Comparison of ENCODE assay signal across 14 cellular contexts in genomic region chr19:50332014-50332263, GRCh38. TPM values are rescaled to one million over a fixed set of nuclear protein-coding genes. Genes with fewer than 3 reads are reported as not detected.
A peak's percentile ranks its signal among the peaks of the same experiment; 100 is the strongest.
DNase-seq lines count a peak whose midpoint lies in the region; ATAC-seq and TF ChIP-seq lines count a peak whose summit lies in the region.
"Had no signal": no experiment of that assay in that cellular context is flagged by ENCODE, and none has a peak within 500 bp of the region (broad histone marks: within the 10 kb centered on the region; RNA-seq: fewer than 3 reads in every experiment).

No MANE protein-coding gene starts in this region.

- intact Hi-C loops in OCI-LY7 (cut with micrococcal nuclease; ENCODE audit: unreplicated experiment) (no loop called here), uterus (cut with DNase I; ENCODE audit: low total_unique reads) (no loop called here)

- no CpG with 5 or more reads among the region's 3 CpGs for WGBS in iPS DF 6.9 (ENCODE audit: insufficient coverage, insufficient read length)
- 19% methylated on average over 3 of the region's 3 CpGs for WGBS in smooth muscle cell (ENCODE audit: low lambda C conversion rate)

- TF ChIP-seq POLR2A in uterus (IDR thresholded peaks at IDR 0.05): no peak

- CTCF ChIA-PET in activated CD8-positive, alpha-beta memory T cell treated with anti-CD3 and anti-CD28 coated beads, Interleukin-2, amount 10 ng/mL, durations not matched to agents 7 days and 5 days (lab: Charles Lee): interaction anchor here (3.2 kb wide), 1 partner anchor 26 kb away, joined by 17 read pairs; no protein-coding TSS in a partner anchor
- CTCF ChIA-PET in OCI-LY7 (lab: Charles Lee; ENCODE audit: unreplicated experiment): no interaction called here

- peak overlapping the region; percentile 79 for H3K27ac ChIP-seq in OCI-LY7 (ENCODE audit: low read depth, low read length, poor library complexity, severe bottlenecking)
- no peak overlapping the region for H3K27ac ChIP-seq in iPS DF 6.9 (ENCODE audit: low read length)
- no peak overlapping the region for H3K27ac ChIP-seq in smooth muscle cell (ENCODE audit: low read depth)
- H3K27ac ChIP-seq in uterus: no peak overlapping the region

- H3K4me3 Mint-ChIP-seq in activated CD8-positive, alpha-beta memory T cell treated with anti-CD3 and anti-CD28 coated beads, Interleukin-2, amount 10 ng/mL, durations not matched to agents 7 days and 5 days: peak overlapping the region; percentile 81

- no peaks in the 10 kb centered on the region for H3K9me3 ChIP-seq in OCI-LY7 (ENCODE audit: low read length)
- H3K9me3 ChIP-seq in iPS DF 6.9 (ENCODE audit: control insufficient read depth, insufficient read depth, low read length): peaks cover 1% of the 10 kb centered on the region; the same call in 1 of the 2 replicates
- H3K9me3 ChIP-seq in smooth muscle cell (replicated peaks; ENCODE audit: low read depth): no peaks in the 10 kb centered on the region
- H3K9me3 ChIP-seq in uterus: no peaks in the 10 kb centered on the region
- H3K9me3 ChIP-seq: gastroesophageal sphincter had no signal

- H3K79me2 ChIP-seq in OCI-LY7 (ENCODE audit: insufficient read depth, low read depth, low read length): peaks cover 27% of the 10 kb centered on the region
- H3K79me2 ChIP-seq in smooth muscle cell (ENCODE audit: low read depth): no peaks in the 10 kb centered on the region

- no peaks in the 10 kb centered on the region for H3K27me3 ChIP-seq in iPS DF 6.9 (ENCODE audit: control insufficient read depth, insufficient read depth, low read length)
- H3K27me3 ChIP-seq in smooth muscle cell (ENCODE audit: low read depth): peaks cover 11% of the 10 kb centered on the region
- H3K27me3 ChIP-seq in uterus: peaks cover 34 to 45% of the 10 kb centered on the region in 2 donors

- peaks cover 10% of the 10 kb centered on the region for H3K36me3 Mint-ChIP-seq in activated CD8-positive, alpha-beta memory T cell treated with anti-CD3 and anti-CD28 coated beads, Interleukin-2, amount 10 ng/mL, durations not matched to agents 7 days and 5 days

- no peaks in the 10 kb centered on the region for H3K9me2 ChIP-seq in OCI-LY7 (ENCODE audit: insufficient read depth, low read length)

- H3K4me1 ChIP-seq in OCI-LY7 (ENCODE audit: insufficient read depth, low read length, poor library complexity, severe bottlenecking): peaks cover 60% of the 10 kb centered on the region
- H3K4me1 ChIP-seq in iPS DF 6.9 (ENCODE audit: control insufficient read depth, insufficient read depth, low read length): no peaks in the 10 kb centered on the region; the same call in 1 of the 2 replicates
- H3K4me1 ChIP-seq in smooth muscle cell (ENCODE audit: low read depth): peaks cover 13% of the 10 kb centered on the region
- peaks cover 0 to 3% of the 10 kb centered on the region in 2 donors for H3K4me1 ChIP-seq in uterus

- no peak for ATAC-seq in activated CD8-positive, alpha-beta memory T cell treated with anti-CD3 and anti-CD28 coated beads, Interleukin-2, amount 10 ng/mL, durations not matched to agents 7 days and 5 days
- no peak for ATAC-seq in HG02938 (IDR thresholded peaks at IDR 0.05; ENCODE audit: unreplicated experiment)
- ATAC-seq: gastroesophageal sphincter, Panc1 had no signal

- H2AFZ ChIP-seq in OCI-LY7 (ENCODE audit: low read length) (no peak overlapping the region), smooth muscle cell (ENCODE audit: low read depth) (no peak overlapping the region)

- H3K36me3 ChIP-seq in OCI-LY7 (ENCODE audit: insufficient read depth, low read length) (peaks cover 48% of the 10 kb centered on the region), iPS DF 6.9 (ENCODE audit: control insufficient read depth, insufficient read depth, low read length) (no peaks in the 10 kb centered on the region), smooth muscle cell (ENCODE audit: low read depth) (no peaks in the 10 kb centered on the region), uterus (no peaks in the 10 kb centered on the region)
- H3K36me3 ChIP-seq: gastroesophageal sphincter had no signal

- H3K4me2 ChIP-seq in OCI-LY7 (ENCODE audit: low read length) (peak overlapping the region; percentile 95), smooth muscle cell (peak overlapping the region; percentile 90)

- BruUV-seq in OCI-LY7 (replicated peaks; lab: Mats Ljungman, UMichigan): no TSS peak

- H3K4me1 Mint-ChIP-seq in activated CD8-positive, alpha-beta memory T cell treated with anti-CD3 and anti-CD28 coated beads, Interleukin-2, amount 10 ng/mL, durations not matched to agents 7 days and 5 days: peaks cover 65% of the 10 kb centered on the region

- H3K27ac Mint-ChIP-seq in activated CD8-positive, alpha-beta memory T cell treated with anti-CD3 and anti-CD28 coated beads, Interleukin-2, amount 10 ng/mL, durations not matched to agents 7 days and 5 days: no peak overlapping the region

- H3K27me3 Mint-ChIP-seq in activated CD8-positive, alpha-beta memory T cell treated with anti-CD3 and anti-CD28 coated beads, Interleukin-2, amount 10 ng/mL, durations not matched to agents 7 days and 5 days: peaks cover 44% of the 10 kb centered on the region

- POLR2A ChIA-PET in OCI-LY7 (lab: Charles Lee): no interaction called here

- no peaks in the 10 kb centered on the region for H3K9me3 Mint-ChIP-seq in activated CD8-positive, alpha-beta memory T cell treated with anti-CD3 and anti-CD28 coated beads, Interleukin-2, amount 10 ng/mL, durations not matched to agents 7 days and 5 days (ENCODE audit: low read depth)

- DNase-seq in activated CD8-positive, alpha-beta memory T cell treated with anti-CD3 and anti-CD28 coated beads, Interleukin-2, amount 10 ng/mL, durations not matched to agents 7 days and 5 days: no peak
- DNase-seq in activated CD8-positive, alpha-beta memory T cell treated with anti-CD3 and anti-CD28 coated beads, Interleukin-2, amount 50 U/mL, for 48 hours: no peak
- DNase-seq in OCI-LY7 (ENCODE audit: low spot score) (no peak), iPS DF 6.9 (ENCODE audit: low read depth, low spot score) (no peak), smooth muscle cell (lab: John Stamatoyannopoulos, UW; ENCODE audit: unreplicated experiment) (no peak), inferior parietal cortex (ENCODE audit: extremely low spot score) (no peak), uterus (no peak)
- DNase-seq: activated CD4-positive, alpha-beta T cell treated with anti-CD3 and anti-CD28 coated beads, Interleukin-2, amount 50 U/mL, for 1 hour; NCI-H1436; stimulated activated CD4-positive, alpha-beta T cell treated with anti-CD3 and anti-CD28 coated beads, Interleukin-4, amount 100 ng/mL, for 24 hours had no signal

- H3F3A ChIP-seq in smooth muscle cell (ENCODE audit: low read depth): peaks cover 14% of the 10 kb centered on the region

- no peak overlapping the region for H3K9ac ChIP-seq in smooth muscle cell (ENCODE audit: low read depth)

- TF ChIP-seq CTCF in OCI-LY7 (conservative IDR thresholded peaks at IDR 0.05; ENCODE audit: low read length) (no peak), smooth muscle cell (IDR thresholded peaks at IDR 0.05; ENCODE audit: borderline replicate concordance, insufficient read depth, poor library complexity, severe bottlenecking) (no peak), uterus (IDR thresholded peaks at IDR 0.05) (no peak)

- peaks cover 2% of the 10 kb centered on the region; the same call in 1 of the 2 replicates for H4K20me1 ChIP-seq in OCI-LY7 (ENCODE audit: insufficient read depth, low read length)
- H4K20me1 ChIP-seq in smooth muscle cell (ENCODE audit: low read depth): peaks cover 11% of the 10 kb centered on the region

- H3K4me3 ChIP-seq in OCI-LY7 (ENCODE audit: low read depth, low read length, poor library complexity, severe bottlenecking) (peak overlapping the region; percentile 68), iPS DF 6.9 (ENCODE audit: low read length) (peak overlapping the region; percentile 67; the same call in 1 of the 2 replicates), smooth muscle cell (peak overlapping the region; percentile 51), uterus (no peak overlapping the region)

RNA-seq across cellular contexts. Expression of gene KCNC3, which starts 2.8 kb away (rescaled TPM):
- 1 to 10 TPM; 1.3 to 2.3 TPM for total RNA-seq in activated CD8-positive, alpha-beta memory T cell treated with anti-CD3 and anti-CD28 coated beads, Interleukin-2, amount 10 ng/mL, durations not matched to agents 7 days and 5 days
- total RNA-seq in OCI-LY7 (2014; rRNA removed; shearing (Covaris generic)): 7.1 and 7.4 TPM in 2 replicates
- total RNA-seq in OCI-LY7 (2022) (21.7 and 23.4 TPM in 2 replicates), smooth muscle cell (0.54 and 1.4 TPM in 2 replicates), uterus (1 to 10 TPM in 1 of 4 donors, under 1 TPM in 2, not detected in 1; 0.26 to 2.4 (median 0.85) TPM)
- polyA plus RNA-seq in smooth muscle cell: 0.46 and 1.3 TPM in 2 replicates
- total RNA-seq: myocyte had no signal

RNA-seq across cellular contexts. Expression of gene NAPSA, which starts 33.5 kb away (rescaled TPM):
- 1 to 10 TPM; 5.3 to 8.8 TPM for total RNA-seq in activated CD8-positive, alpha-beta memory T cell treated with anti-CD3 and anti-CD28 coated beads, Interleukin-2, amount 10 ng/mL, durations not matched to agents 7 days and 5 days
- 2.6 and 5.7 TPM in 2 replicates for total RNA-seq in OCI-LY7 (2014; rRNA removed; shearing (Covaris generic))
- total RNA-seq in OCI-LY7 (2022) (15.7 and 30.1 TPM in 2 replicates), smooth muscle cell (0.27 and 0.72 TPM in 2 replicates), uterus (1 to 10 TPM in 2 of 4 donors, not detected in 2; 1.4 to 1.5 TPM)
- polyA plus RNA-seq in smooth muscle cell: 0.65 and 2.1 TPM in 2 replicates

RNA-seq across cellular contexts. Expression of gene NR1H2, which starts 44.3 kb away (rescaled TPM):
- total RNA-seq in activated CD8-positive, alpha-beta memory T cell treated with anti-CD3 and anti-CD28 coated beads, Interleukin-2, amount 10 ng/mL, durations not matched to agents 7 days and 5 days: 10 to 100 TPM; 62.2 to 69.8 TPM
- total RNA-seq in OCI-LY7 (2014; rRNA removed; shearing (Covaris generic)): 52.8 and 65.7 TPM in 2 replicates
- total RNA-seq in OCI-LY7 (2022) (41.2 and 53.1 TPM in 2 replicates), smooth muscle cell (39.5 and 48.3 TPM in 2 replicates), uterus (100 to 1,000 TPM in 1 of 4 donors, 10 to 100 TPM in 3; 45.3 to 115 (median 61.4) TPM)
- 69.7 and 85.7 TPM in 2 replicates for polyA plus RNA-seq in smooth muscle cell

RNA-seq across cellular contexts. Expression of gene POLD1, which starts 52.2 kb away (rescaled TPM):
- total RNA-seq in activated CD8-positive, alpha-beta memory T cell treated with anti-CD3 and anti-CD28 coated beads, Interleukin-2, amount 10 ng/mL, durations not matched to agents 7 days and 5 days: 100 to 1,000 TPM; 158 to 215 TPM
- total RNA-seq in OCI-LY7 (2014; rRNA removed; shearing (Covaris generic)): 147 and 233 TPM in 2 replicates
- 119 and 127 TPM in 2 replicates for total RNA-seq in OCI-LY7 (2022)
- 14.9 and 16.0 TPM in 2 replicates for total RNA-seq in smooth muscle cell
- 37.6 and 41.6 TPM in 2 replicates for polyA plus RNA-seq in smooth muscle cell
- total RNA-seq in uterus: 10 to 100 TPM; 10.6 to 47.9 (median 24.0) TPM

Comparison
In these comparisons a context has a peak if more than half of its experiments do, and no peak if none do; other contexts are left out.
1. H3K4me3 ChIP-seq: peak in OCI-LY7 (single experiment), iPS DF 6.9 (single experiment) and smooth muscle cell (single experiment); none in uterus (0 of 2).